ENCODE assay signal across 8 cellular contexts in the genomic region with DNA sequence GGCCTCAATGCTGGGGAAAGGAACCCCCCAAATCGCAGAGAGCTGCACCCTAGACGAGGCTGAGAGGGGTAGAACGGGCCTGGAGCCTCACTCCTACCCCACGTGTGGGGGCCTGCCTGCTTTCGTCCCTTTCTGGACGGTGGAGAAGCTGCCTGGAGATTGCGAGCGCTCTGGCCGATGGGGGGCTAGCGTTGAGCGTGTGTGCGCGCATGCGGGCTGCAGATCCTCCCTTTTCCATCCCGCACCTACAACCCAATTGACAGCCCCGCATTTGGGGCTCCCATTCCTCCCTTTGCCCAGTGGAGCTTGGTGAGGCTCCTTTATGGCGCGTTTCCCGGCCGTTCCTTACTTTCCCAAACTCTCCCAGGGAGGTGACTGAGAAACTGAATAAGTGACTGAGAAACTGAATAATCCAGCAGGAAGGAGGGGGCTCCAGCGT. TPM values are rescaled to one million over a fixed set of nuclear protein-coding genes. Genes with fewer than 3 reads are reported as not detected.
A peak's percentile ranks its signal among the peaks of the same experiment; 100 is the strongest.
DNase-seq lines count a peak whose midpoint lies in the region; ATAC-seq and TF ChIP-seq lines count a peak whose summit lies in the region.

No MANE protein-coding gene starts in this region.

- peaks cover 16% of the 10 kb centered on the region for H3K36me3 ChIP-seq in iPS-20b (ENCODE audit: insufficient read depth, low read depth, low read length)

- no peaks in the 10 kb centered on the region for H3K36me3 Mint-ChIP-seq in activated T-cell treated with anti-CD3 and anti-CD28 coated beads, Interleukin-2, amount 50 U/mL, for 72 hours (ENCODE audit: insufficient read depth in 2 of 2)
- no peaks in the 10 kb centered on the region for H3K36me3 Mint-ChIP-seq in activated naive CD8-positive, alpha-beta T cell treated with anti-CD3 and anti-CD28 coated beads, Interleukin-2, amount 50 U/mL, for 24 hours (ENCODE audit: low read depth)

- peaks cover 42% of the 10 kb centered on the region for H3K4me1 Mint-ChIP-seq in activated T-cell treated with anti-CD3 and anti-CD28 coated beads, Interleukin-2, amount 50 U/mL, for 72 hours (ENCODE audit: low read depth)
- peaks cover 41% of the 10 kb centered on the region for H3K4me1 Mint-ChIP-seq in activated naive CD8-positive, alpha-beta T cell treated with anti-CD3 and anti-CD28 coated beads, Interleukin-2, amount 50 U/mL, for 24 hours

- peak overlapping the region; percentile 92 for H3K9ac ChIP-seq in iPS-20b (ENCODE audit: low read depth, low read length)

- H3K27ac ChIP-seq in iPS-20b (ENCODE audit: low read length) = peak overlapping the region; percentile 7
- peak overlapping the region; percentile 11 for H3K27ac ChIP-seq in substantia nigra (ENCODE audit: low read depth, low read length, poor library complexity, severe bottlenecking)

- H3K27ac Mint-ChIP-seq in activated T-cell treated with anti-CD3 and anti-CD28 coated beads, Interleukin-2, amount 50 U/mL, for 72 hours = peak overlapping the region; percentile 28
- peak overlapping the region; percentile 87 for H3K27ac Mint-ChIP-seq in activated naive CD8-positive, alpha-beta T cell treated with anti-CD3 and anti-CD28 coated beads, Interleukin-2, amount 50 U/mL, for 24 hours

- H3K4me1 ChIP-seq in iPS-20b (ENCODE audit: insufficient read depth, low read length) = peaks cover 8% of the 10 kb centered on the region; the same call in 1 of the 2 replicates

- peak overlapping the region; percentile 76 for H3K4me3 ChIP-seq in iPS-20b (ENCODE audit: low read length)

- CTCF ChIA-PET in HEK293T (lab: Yijun Ruan, JAX) = interaction anchor here (1.6 kb wide), 2 partner anchors 25 to 27 kb away, joined by 4 to 5 read pairs; a partner anchor contains a TSS

- H3K27me3 Mint-ChIP-seq in activated T-cell treated with anti-CD3 and anti-CD28 coated beads, Interleukin-2, amount 50 U/mL, for 72 hours (ENCODE audit: low read depth) = no peaks in the 10 kb centered on the region
- no peaks in the 10 kb centered on the region for H3K27me3 Mint-ChIP-seq in activated naive CD8-positive, alpha-beta T cell treated with anti-CD3 and anti-CD28 coated beads, Interleukin-2, amount 50 U/mL, for 24 hours

- ATAC-seq in activated T-cell treated with anti-CD3 and anti-CD28 coated beads, Interleukin-2, amount 50 U/mL, for 72 hours (replicated peaks in 1 of 2) = peak in 1 of 2 donors; percentile 10
- ATAC-seq in activated naive CD8-positive, alpha-beta T cell treated with anti-CD3 and anti-CD28 coated beads, Interleukin-2, amount 50 U/mL, for 24 hours = no peak
- no peak for ATAC-seq in HG02610 (IDR thresholded peaks at IDR 0.05; ENCODE audit: unreplicated experiment)

- peak in 1 of 2 donors; percentile 18 for DNase-seq in activated T-cell treated with anti-CD3 and anti-CD28 coated beads, Interleukin-2, amount 50 U/mL, for 72 hours
- no peak for DNase-seq in activated T-cell treated with anti-CD3 and anti-CD28 coated beads, Interleukin-2, amount 50 U/mL, for 48 hours
- DNase-seq in activated naive CD8-positive, alpha-beta T cell treated with anti-CD3 and anti-CD28 coated beads, Interleukin-2, amount 50 U/mL, for 24 hours = peak; percentile 31
- peak in 3 of 49 donors; percentile 42 to 63 (median 50) for DNase-seq in substantia nigra (lab: John Stamatoyannopoulos, UW)
- no peak for DNase-seq in HEK293T (ENCODE audit: extremely low spot score)
- no peak for DNase-seq in RPMI8226

- peaks cover 43% of the 10 kb centered on the region for H3K27me3 ChIP-seq in iPS-20b (ENCODE audit: insufficient read depth, low read length)

- H3K9me3 ChIP-seq in iPS-20b (ENCODE audit: insufficient read depth, low read depth, low read length) = no peaks in the 10 kb centered on the region

- no peaks in the 10 kb centered on the region for H3K9me3 Mint-ChIP-seq in activated T-cell treated with anti-CD3 and anti-CD28 coated beads, Interleukin-2, amount 50 U/mL, for 72 hours
- H3K9me3 Mint-ChIP-seq in activated naive CD8-positive, alpha-beta T cell treated with anti-CD3 and anti-CD28 coated beads, Interleukin-2, amount 50 U/mL, for 24 hours = no peaks in the 10 kb centered on the region

- peak overlapping the region; percentile 87 to 94 for H3K4me3 Mint-ChIP-seq in activated T-cell treated with anti-CD3 and anti-CD28 coated beads, Interleukin-2, amount 50 U/mL, for 72 hours
- peak overlapping the region; percentile 90 for H3K4me3 Mint-ChIP-seq in activated naive CD8-positive, alpha-beta T cell treated with anti-CD3 and anti-CD28 coated beads, Interleukin-2, amount 50 U/mL, for 24 hours

- POLR2A ChIA-PET in HEK293T (lab: Yijun Ruan, JAX) = interaction anchor here (0.6 to 2.2 kb wide), 11 partner anchors 9 to 678 kb away, joined by 3 to 23 read pairs (median 3); a partner anchor contains a TSS

TF ChIP-seq in HEK293T, 16 proteins besides CTCF, POLR2A, EP300 and RAD21:
- TF ChIP-seq HDGF (IDR thresholded peaks at IDR 0.05; ENCODE audit: borderline replicate concordance) = no peak
- TF ChIP-seq FOXA1 (IDR thresholded peaks at IDR 0.05) = no peak
- TF ChIP-seq ARNT (IDR thresholded peaks at IDR 0.05) = no peak
- TF ChIP-seq SUZ12 (IDR thresholded peaks at IDR 0.05) = no peak
- TF ChIP-seq FOXK2 (IDR thresholded peaks at IDR 0.05) = no peak
- TF ChIP-seq, protein P1, sequence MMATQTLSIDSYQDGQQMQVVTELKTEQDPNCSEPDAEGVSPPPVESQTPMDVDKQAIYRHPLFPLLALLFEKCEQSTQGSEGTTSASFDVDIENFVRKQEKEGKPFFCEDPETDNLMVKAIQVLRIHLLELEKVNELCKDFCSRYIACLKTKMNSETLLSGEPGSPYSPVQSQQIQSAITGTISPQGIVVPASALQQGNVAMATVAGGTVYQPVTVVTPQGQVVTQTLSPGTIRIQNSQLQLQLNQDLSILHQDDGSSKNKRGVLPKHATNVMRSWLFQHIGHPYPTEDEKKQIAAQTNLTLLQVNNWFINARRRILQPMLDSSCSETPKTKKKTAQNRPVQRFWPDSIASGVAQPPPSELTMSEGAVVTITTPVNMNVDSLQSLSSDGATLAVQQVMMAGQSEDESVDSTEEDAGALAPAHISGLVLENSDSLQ (IDR thresholded peaks at IDR 0.05) = no peak
- TF ChIP-seq TARDBP (IDR thresholded peaks at IDR 0.05) = no peak
- TF ChIP-seq ELF4 (IDR thresholded peaks at IDR 0.05) = no peak
- TF ChIP-seq BHLHE40 (IDR thresholded peaks at IDR 0.05; ENCODE audit: borderline replicate concordance) = no peak
- no peak for TF ChIP-seq ZNF384 (IDR thresholded peaks at IDR 0.05)

RNA-seq across cellular contexts. Expression of a gene that starts 0.9 kb away (rescaled TPM):
- total RNA-seq in activated T-cell treated with anti-CD3 and anti-CD28 coated beads, Interleukin-2, amount 50 U/mL, for 72 hours = under 1 TPM; 0.31 to 0.63 TPM

RNA-seq across cellular contexts. Expression of a gene that starts 8.3 kb away (rescaled TPM):
- 1 to 10 TPM; 6.1 to 7.6 TPM for total RNA-seq in activated T-cell treated with anti-CD3 and anti-CD28 coated beads, Interleukin-2, amount 50 U/mL, for 72 hours

RNA-seq across cellular contexts. Expression of a gene that starts 27.5 kb away (rescaled TPM):
- 100 to 1,000 TPM in 1 of 2 donors, 10 to 100 TPM in 1; 99.8 to 131 TPM for total RNA-seq in activated T-cell treated with anti-CD3 and anti-CD28 coated beads, Interleukin-2, amount 50 U/mL, for 72 hours
